1 cellular context compared by ENCODE assay signal in the genomic region with DNA sequence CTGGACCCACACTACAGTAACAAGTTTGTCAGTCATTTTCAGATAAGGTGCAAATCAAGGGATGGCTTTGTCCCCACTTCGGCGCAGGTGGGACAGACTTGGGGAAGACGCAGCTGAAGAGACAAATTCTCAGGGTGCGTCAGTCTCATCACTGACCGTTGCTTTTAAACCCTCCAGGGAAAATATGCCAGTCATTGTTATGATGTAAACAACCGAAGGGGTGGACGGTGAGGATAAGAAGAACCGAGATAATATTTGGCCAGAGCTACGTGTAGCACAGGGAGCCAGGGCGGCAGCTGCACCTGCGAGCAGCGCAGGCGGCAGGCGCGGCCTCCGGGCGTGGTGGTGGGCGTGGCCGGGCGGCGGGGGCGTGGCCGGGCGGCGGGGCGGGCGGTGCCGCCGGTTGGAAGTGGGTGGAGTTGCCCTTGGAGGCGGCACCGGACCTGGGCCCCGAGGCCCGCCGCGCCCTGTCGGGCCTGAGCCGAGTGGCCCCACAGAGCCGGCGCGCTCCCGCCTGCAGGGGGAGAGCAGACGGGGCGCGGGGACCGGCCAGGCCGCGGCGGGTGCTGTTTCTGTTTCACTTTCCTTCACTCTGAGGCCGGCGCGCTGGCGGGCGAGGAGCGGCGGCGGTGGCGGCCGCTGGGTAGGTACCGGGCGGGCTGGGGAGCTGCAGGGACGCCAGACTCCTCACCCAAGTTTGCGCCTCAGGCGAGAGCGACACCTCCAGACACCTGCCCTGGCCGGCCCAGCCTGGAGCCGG.
TF ChIP-seq lines count a peak whose summit lies in the region.

A gene (plus strand): TSS at position 470 of the 760 bp plus-strand sequence. CDS start 2,209 bp downstream, outside the sequence.

TF ChIP-seq in HepG2, 621 proteins besides CTCF, POLR2A, EP300 and RAD21 (continued from another document and continues in another):
- TF ChIP-seq ZNF761 (CRISPR knock-in tag; conservative IDR thresholded peaks at IDR 0.05) (no peak), ZFAT (CRISPR knock-in tag; conservative IDR thresholded peaks at IDR 0.05) (no peak; the same call in 1 of the 2 replicates), BRCA1 (CRISPR knock-in tag; IDR thresholded peaks at IDR 0.05) (no peak), ZNF614 (CRISPR knock-in tag; IDR thresholded peaks at IDR 0.05; ENCODE audit: borderline replicate concordance) (no peak; the same call in 1 of the 2 replicates), KLF11 (CRISPR knock-in tag; IDR thresholded peaks at IDR 0.05) (no peak), ZNF766 (CRISPR knock-in tag; IDR thresholded peaks at IDR 0.05; ENCODE audit: borderline replicate concordance) (no peak), ZNF34 (CRISPR knock-in tag; IDR thresholded peaks at IDR 0.05; ENCODE audit: borderline replicate concordance) (no peak), HNRNPK (IDR thresholded peaks at IDR 0.05; ENCODE audit: low read depth, low read length, poor library complexity, severe bottlenecking) (no peak), GABPB1 (CRISPR knock-in tag; IDR thresholded peaks at IDR 0.05) (peak; percentile 61; the same call in 1 of the 2 replicates), REL (CRISPR knock-in tag; conservative IDR thresholded peaks at IDR 0.05) (peak; percentile 77; the same call in 1 of the 2 replicates), POLR2AphosphoS5 (IDR thresholded peaks at IDR 0.05; ENCODE audit: low read depth, low read length) (peak; percentile 66), ADNP (CRISPR knock-in tag; IDR thresholded peaks at IDR 0.05) (no peak), TEAD3 (CRISPR knock-in tag; optimal IDR thresholded peaks at IDR 0.05; ENCODE audit: borderline replicate concordance) (no peak), AKAP8 (CRISPR knock-in tag; IDR thresholded peaks at IDR 0.05) (no peak), MEIS1 (CRISPR knock-in tag; IDR thresholded peaks at IDR 0.05; ENCODE audit: borderline replicate concordance) (0 out of 2 replicates have a peak, but pooled peaks have one; percentile 32), ZNF136 (CRISPR knock-in tag; IDR thresholded peaks at IDR 0.05; ENCODE audit: low read depth) (0 out of 2 replicates have a peak, but pooled peaks have one; percentile 22)
- TF ChIP-seq, protein P1, sequence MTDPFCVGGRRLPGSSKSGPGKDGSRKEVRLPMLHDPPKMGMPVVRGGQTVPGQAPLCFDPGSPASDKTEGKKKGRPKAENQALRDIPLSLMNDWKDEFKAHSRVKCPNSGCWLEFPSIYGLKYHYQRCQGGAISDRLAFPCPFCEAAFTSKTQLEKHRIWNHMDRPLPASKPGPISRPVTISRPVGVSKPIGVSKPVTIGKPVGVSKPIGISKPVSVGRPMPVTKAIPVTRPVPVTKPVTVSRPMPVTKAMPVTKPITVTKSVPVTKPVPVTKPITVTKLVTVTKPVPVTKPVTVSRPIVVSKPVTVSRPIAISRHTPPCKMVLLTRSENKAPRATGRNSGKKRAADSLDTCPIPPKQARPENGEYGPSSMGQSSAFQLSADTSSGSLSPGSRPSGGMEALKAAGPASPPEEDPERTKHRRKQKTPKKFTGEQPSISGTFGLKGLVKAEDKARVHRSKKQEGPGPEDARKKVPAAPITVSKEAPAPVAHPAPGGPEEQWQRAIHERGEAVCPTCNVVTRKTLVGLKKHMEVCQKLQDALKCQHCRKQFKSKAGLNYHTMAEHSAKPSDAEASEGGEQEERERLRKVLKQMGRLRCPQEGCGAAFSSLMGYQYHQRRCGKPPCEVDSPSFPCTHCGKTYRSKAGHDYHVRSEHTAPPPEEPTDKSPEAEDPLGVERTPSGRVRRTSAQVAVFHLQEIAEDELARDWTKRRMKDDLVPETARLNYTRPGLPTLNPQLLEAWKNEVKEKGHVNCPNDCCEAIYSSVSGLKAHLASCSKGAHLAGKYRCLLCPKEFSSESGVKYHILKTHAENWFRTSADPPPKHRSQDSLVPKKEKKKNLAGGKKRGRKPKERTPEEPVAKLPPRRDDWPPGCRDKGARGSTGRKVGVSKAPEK (CRISPR knock-in tag; IDR thresholded peaks at IDR 0.05; ENCODE audit: borderline replicate concordance) = no peak
- TF ChIP-seq, protein P2, sequence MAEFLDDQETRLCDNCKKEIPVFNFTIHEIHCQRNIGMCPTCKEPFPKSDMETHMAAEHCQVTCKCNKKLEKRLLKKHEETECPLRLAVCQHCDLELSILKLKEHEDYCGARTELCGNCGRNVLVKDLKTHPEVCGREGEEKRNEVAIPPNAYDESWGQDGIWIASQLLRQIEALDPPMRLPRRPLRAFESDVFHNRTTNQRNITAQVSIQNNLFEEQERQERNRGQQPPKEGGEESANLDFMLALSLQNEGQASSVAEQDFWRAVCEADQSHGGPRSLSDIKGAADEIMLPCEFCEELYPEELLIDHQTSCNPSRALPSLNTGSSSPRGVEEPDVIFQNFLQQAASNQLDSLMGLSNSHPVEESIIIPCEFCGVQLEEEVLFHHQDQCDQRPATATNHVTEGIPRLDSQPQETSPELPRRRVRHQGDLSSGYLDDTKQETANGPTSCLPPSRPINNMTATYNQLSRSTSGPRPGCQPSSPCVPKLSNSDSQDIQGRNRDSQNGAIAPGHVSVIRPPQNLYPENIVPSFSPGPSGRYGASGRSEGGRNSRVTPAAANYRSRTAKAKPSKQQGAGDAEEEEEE (CRISPR knock-in tag; IDR thresholded peaks at IDR 0.05; ENCODE audit: borderline replicate concordance) = no peak
- TF ChIP-seq, protein P3, sequence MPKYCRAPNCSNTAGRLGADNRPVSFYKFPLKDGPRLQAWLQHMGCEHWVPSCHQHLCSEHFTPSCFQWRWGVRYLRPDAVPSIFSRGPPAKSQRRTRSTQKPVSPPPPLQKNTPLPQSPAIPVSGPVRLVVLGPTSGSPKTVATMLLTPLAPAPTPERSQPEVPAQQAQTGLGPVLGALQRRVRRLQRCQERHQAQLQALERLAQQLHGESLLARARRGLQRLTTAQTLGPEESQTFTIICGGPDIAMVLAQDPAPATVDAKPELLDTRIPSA (CRISPR knock-in tag; IDR thresholded peaks at IDR 0.05; ENCODE audit: borderline replicate concordance) = no peak
- TF ChIP-seq, protein P4, sequence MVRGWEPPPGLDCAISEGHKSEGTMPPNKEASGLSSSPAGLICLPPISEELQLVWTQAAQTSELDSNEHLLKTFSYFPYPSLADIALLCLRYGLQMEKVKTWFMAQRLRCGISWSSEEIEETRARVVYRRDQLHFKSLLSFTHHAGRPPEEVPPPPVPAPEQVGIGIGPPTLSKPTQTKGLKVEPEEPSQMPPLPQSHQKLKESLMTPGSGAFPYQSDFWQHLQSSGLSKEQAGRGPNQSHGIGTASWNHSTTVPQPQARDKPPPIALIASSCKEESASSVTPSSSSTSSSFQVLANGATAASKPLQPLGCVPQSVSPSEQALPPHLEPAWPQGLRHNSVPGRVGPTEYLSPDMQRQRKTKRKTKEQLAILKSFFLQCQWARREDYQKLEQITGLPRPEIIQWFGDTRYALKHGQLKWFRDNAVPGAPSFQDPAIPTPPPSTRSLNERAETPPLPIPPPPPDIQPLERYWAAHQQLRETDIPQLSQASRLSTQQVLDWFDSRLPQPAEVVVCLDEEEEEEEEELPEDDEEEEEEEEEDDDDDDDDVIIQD (CRISPR knock-in tag; IDR thresholded peaks at IDR 0.05; ENCODE audit: low read depth) = no peak
- TF ChIP-seq, protein P5, sequence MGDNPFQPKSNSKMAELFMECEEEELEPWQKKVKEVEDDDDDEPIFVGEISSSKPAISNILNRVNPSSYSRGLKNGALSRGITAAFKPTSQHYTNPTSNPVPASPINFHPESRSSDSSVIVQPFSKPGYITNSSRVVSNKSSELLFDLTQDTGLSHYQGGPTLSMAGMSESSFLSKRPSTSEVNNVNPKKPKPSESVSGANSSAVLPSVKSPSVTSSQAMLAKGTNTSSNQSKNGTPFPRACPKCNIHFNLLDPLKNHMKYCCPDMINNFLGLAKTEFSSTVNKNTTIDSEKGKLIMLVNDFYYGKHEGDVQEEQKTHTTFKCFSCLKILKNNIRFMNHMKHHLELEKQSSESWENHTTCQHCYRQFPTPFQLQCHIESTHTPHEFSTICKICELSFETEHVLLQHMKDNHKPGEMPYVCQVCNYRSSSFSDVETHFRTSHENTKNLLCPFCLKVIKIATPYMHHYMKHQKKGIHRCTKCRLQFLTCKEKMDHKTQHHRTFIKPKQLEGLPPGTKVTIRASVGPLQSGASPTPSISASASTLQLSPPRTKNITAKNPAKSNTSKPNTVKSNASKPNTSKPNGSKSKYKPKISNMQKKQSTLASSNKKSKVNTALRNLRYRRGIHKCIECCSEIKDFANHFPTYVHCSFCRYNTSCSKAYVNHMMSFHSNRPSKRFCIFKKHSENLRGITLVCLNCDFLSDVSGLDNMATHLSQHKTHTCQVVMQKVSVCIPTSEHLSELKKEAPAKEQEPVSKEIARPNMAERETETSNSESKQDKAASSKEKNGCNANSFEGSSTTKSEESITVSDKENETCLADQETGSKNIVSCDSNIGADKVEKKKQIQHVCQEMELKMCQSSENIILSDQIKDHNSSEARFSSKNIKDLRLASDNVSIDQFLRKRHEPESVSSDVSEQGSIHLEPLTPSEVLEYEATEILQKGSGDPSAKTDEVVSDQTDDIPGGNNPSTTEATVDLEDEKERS (CRISPR knock-in tag; IDR thresholded peaks at IDR 0.05) = no peak
- TF ChIP-seq, protein P6, sequence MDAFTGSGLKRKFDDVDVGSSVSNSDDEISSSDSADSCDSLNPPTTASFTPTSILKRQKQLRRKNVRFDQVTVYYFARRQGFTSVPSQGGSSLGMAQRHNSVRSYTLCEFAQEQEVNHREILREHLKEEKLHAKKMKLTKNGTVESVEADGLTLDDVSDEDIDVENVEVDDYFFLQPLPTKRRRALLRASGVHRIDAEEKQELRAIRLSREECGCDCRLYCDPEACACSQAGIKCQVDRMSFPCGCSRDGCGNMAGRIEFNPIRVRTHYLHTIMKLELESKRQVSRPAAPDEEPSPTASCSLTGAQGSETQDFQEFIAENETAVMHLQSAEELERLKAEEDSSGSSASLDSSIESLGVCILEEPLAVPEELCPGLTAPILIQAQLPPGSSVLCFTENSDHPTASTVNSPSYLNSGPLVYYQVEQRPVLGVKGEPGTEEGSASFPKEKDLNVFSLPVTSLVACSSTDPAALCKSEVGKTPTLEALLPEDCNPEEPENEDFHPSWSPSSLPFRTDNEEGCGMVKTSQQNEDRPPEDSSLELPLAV (CRISPR knock-in tag; conservative IDR thresholded peaks at IDR 0.05; ENCODE audit: low read depth) = no peak
- TF ChIP-seq, protein P7, sequence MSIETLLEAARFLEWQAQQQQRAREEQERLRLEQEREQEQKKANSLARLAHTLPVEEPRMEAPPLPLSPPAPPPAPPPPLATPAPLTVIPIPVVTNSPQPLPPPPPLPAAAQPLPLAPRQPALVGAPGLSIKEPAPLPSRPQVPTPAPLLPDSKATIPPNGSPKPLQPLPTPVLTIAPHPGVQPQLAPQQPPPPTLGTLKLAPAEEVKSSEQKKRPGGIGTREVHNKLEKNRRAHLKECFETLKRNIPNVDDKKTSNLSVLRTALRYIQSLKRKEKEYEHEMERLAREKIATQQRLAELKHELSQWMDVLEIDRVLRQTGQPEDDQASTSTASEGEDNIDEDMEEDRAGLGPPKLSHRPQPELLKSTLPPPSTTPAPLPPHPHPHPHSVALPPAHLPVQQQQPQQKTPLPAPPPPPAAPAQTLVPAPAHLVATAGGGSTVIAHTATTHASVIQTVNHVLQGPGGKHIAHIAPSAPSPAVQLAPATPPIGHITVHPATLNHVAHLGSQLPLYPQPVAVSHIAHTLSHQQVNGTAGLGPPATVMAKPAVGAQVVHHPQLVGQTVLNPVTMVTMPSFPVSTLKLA (IDR thresholded peaks at IDR 0.05) = no peak; the same call in 1 of the 2 replicates
- TF ChIP-seq, protein P8, sequence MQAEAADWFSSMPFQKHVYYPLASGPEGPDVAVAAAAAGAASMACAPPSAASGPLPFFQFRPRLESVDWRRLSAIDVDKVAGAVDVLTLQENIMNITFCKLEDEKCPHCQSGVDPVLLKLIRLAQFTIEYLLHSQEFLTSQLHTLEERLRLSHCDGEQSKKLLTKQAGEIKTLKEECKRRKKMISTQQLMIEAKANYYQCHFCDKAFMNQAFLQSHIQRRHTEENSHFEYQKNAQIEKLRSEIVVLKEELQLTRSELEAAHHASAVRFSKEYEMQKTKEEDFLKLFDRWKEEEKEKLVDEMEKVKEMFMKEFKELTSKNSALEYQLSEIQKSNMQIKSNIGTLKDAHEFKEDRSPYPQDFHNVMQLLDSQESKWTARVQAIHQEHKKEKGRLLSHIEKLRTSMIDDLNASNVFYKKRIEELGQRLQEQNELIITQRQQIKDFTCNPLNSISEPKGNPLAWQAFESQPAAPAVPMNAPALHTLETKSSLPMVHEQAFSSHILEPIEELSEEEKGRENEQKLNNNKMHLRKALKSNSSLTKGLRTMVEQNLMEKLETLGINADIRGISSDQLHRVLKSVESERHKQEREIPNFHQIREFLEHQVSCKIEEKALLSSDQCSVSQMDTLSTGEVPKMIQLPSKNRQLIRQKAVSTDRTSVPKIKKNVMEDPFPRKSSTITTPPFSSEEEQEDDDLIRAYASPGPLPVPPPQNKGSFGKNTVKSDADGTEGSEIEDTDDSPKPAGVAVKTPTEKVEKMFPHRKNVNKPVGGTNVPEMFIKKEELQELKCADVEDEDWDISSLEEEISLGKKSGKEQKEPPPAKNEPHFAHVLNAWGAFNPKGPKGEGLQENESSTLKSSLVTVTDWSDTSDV (CRISPR knock-in tag; IDR thresholded peaks at IDR 0.05) = peak; percentile 36; the same call in 1 of the 2 replicates
- TF ChIP-seq, protein P9, sequence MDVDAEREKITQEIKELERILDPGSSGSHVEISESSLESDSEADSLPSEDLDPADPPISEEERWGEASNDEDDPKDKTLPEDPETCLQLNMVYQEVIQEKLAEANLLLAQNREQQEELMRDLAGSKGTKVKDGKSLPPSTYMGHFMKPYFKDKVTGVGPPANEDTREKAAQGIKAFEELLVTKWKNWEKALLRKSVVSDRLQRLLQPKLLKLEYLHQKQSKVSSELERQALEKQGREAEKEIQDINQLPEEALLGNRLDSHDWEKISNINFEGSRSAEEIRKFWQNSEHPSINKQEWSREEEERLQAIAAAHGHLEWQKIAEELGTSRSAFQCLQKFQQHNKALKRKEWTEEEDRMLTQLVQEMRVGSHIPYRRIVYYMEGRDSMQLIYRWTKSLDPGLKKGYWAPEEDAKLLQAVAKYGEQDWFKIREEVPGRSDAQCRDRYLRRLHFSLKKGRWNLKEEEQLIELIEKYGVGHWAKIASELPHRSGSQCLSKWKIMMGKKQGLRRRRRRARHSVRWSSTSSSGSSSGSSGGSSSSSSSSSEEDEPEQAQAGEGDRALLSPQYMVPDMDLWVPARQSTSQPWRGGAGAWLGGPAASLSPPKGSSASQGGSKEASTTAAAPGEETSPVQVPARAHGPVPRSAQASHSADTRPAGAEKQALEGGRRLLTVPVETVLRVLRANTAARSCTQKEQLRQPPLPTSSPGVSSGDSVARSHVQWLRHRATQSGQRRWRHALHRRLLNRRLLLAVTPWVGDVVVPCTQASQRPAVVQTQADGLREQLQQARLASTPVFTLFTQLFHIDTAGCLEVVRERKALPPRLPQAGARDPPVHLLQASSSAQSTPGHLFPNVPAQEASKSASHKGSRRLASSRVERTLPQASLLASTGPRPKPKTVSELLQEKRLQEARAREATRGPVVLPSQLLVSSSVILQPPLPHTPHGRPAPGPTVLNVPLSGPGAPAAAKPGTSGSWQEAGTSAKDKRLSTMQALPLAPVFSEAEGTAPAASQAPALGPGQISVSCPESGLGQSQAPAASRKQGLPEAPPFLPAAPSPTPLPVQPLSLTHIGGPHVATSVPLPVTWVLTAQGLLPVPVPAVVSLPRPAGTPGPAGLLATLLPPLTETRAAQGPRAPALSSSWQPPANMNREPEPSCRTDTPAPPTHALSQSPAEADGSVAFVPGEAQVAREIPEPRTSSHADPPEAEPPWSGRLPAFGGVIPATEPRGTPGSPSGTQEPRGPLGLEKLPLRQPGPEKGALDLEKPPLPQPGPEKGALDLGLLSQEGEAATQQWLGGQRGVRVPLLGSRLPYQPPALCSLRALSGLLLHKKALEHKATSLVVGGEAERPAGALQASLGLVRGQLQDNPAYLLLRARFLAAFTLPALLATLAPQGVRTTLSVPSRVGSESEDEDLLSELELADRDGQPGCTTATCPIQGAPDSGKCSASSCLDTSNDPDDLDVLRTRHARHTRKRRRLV (CRISPR knock-in tag; IDR thresholded peaks at IDR 0.05) = no peak
